ENCODE assay signal across 1 cellular context in genomic region chr22:19109198-19110063, GRCh38.
TF ChIP-seq lines count a peak whose summit lies in the region.

No MANE protein-coding gene starts in this region.

TF ChIP-seq in K562, 482 proteins besides CTCF, POLR2A, EP300 and RAD21 (continued from another document and continues in another):
- TF ChIP-seq ZBTB40 (IDR thresholded peaks at IDR 0.05) = peak; percentile 63
- TF ChIP-seq ZBTB40 (CRISPR knock-in tag; IDR thresholded peaks at IDR 0.05) = no peak
- TF ChIP-seq ZNF668 (CRISPR knock-in tag; IDR thresholded peaks at IDR 0.05) = peak; percentile 23; the same call in 1 of the 2 replicates
- no peak; the same call in 1 of the 2 replicates for TF ChIP-seq ZZZ3 (IDR thresholded peaks at IDR 0.05)
- peak; percentile 50; the same call in 1 of the 2 replicates for TF ChIP-seq MTA3 (IDR thresholded peaks at IDR 0.05; ENCODE audit: borderline replicate concordance)
- no peak for TF ChIP-seq NFE2 (IDR thresholded peaks at IDR 0.05; ENCODE audit: low read depth)
- no peak for TF ChIP-seq TAF7 (tag; IDR thresholded peaks at IDR 0.05)
- TF ChIP-seq LARP7 (IDR thresholded peaks at IDR 0.05) = no peak
- TF ChIP-seq XRCC5 (IDR thresholded peaks at IDR 0.05; ENCODE audit: low read depth, low read length) = 0 out of 2 replicates have a peak, but pooled peaks have one; percentile 43
- no peak for TF ChIP-seq C11orf30 (IDR thresholded peaks at IDR 0.05; ENCODE audit: low read depth)
- peak; percentile 11; the same call in 1 of the 2 replicates for TF ChIP-seq TCFL5 (CRISPR knock-in tag; conservative IDR thresholded peaks at IDR 0.05)
- no peak for TF ChIP-seq BRF1 (IDR thresholded peaks at IDR 0.05; ENCODE audit: borderline replicate concordance, extremely low read depth, insufficient read length)
- no peak for TF ChIP-seq CREM (IDR thresholded peaks at IDR 0.05; ENCODE audit: low read depth)
- TF ChIP-seq TCF15 (CRISPR knock-in tag; IDR thresholded peaks at IDR 0.05) = no peak
- TF ChIP-seq SRSF1 (IDR thresholded peaks at IDR 0.05; ENCODE audit: low read depth, low read length) = no peak
- TF ChIP-seq MTA2 (IDR thresholded peaks at IDR 0.05; ENCODE audit: low read depth) = peak; percentile 95
- no peak for TF ChIP-seq ZBTB11 (CRISPR knock-in tag; IDR thresholded peaks at IDR 0.05)
- no peak for TF ChIP-seq ZNF23 (CRISPR knock-in tag; IDR thresholded peaks at IDR 0.05)
- no peak for TF ChIP-seq ZNF398 (CRISPR knock-in tag; IDR thresholded peaks at IDR 0.05)
- TF ChIP-seq HDAC1 (IDR thresholded peaks at IDR 0.05) = no peak; a peak in 1 of 4 replicates
- no peak for TF ChIP-seq SMARCA5 (IDR thresholded peaks at IDR 0.05)
- no peak for TF ChIP-seq ZBTB5 (IDR thresholded peaks at IDR 0.05)
- peak; percentile 13; the same call in 1 of the 2 replicates for TF ChIP-seq FOXP4 (CRISPR knock-in tag; IDR thresholded peaks at IDR 0.05; ENCODE audit: borderline replicate concordance)
- no peak for TF ChIP-seq XRCC4 (IDR thresholded peaks at IDR 0.05; ENCODE audit: extremely low read depth, insufficient read depth, insufficient read length)
- no peak for TF ChIP-seq ZNF785 (CRISPR knock-in tag; IDR thresholded peaks at IDR 0.05)
- TF ChIP-seq RBM22 (IDR thresholded peaks at IDR 0.05; ENCODE audit: low read depth, low read length, poor library complexity, severe bottlenecking) = no peak
- peak; percentile 86 for TF ChIP-seq E2F8 (IDR thresholded peaks at IDR 0.05; ENCODE audit: low read depth, partially characterized antibody)
- no peak for TF ChIP-seq ZNF146 (CRISPR knock-in tag; IDR thresholded peaks at IDR 0.05; ENCODE audit: unreplicated experiment)
- peak; percentile 22; the same call in 1 of the 2 replicates for TF ChIP-seq ZNF384 (IDR thresholded peaks at IDR 0.05; ENCODE audit: low read depth, low read length)
- no peak for TF ChIP-seq ZFPM2 (CRISPR knock-in tag; IDR thresholded peaks at IDR 0.05)
- TF ChIP-seq PATZ1 (CRISPR knock-in tag; IDR thresholded peaks at IDR 0.05; ENCODE audit: borderline replicate concordance) = no peak; the same call in 1 of the 2 replicates
